ENCODE assay signal across 1 cellular context in genomic region chr2:96103388-96103705, GRCh38.
TF ChIP-seq lines count a peak whose summit lies in the region.

No MANE protein-coding gene starts in this region.

TF ChIP-seq in HepG2, 621 proteins besides CTCF, POLR2A, EP300 and RAD21:
- TF ChIP-seq TCF7 (IDR thresholded peaks at IDR 0.05; ENCODE audit: low read depth): no peak
- no peak for TF ChIP-seq ZNF264 (CRISPR knock-in tag; IDR thresholded peaks at IDR 0.05)
- TF ChIP-seq SKI (IDR thresholded peaks at IDR 0.05; ENCODE audit: partially characterized antibody): no peak
- TF ChIP-seq GLMP (CRISPR knock-in tag; IDR thresholded peaks at IDR 0.05; ENCODE audit: borderline replicate concordance): no peak
- no peak for TF ChIP-seq ZBED4 (CRISPR knock-in tag; IDR thresholded peaks at IDR 0.05; ENCODE audit: borderline replicate concordance)
- no peak for TF ChIP-seq ZNF850 (CRISPR knock-in tag; conservative IDR thresholded peaks at IDR 0.05)
- no peak for TF ChIP-seq ZNF251 (CRISPR knock-in tag; IDR thresholded peaks at IDR 0.05)
TF ChIP-seq in HepG2: peak in this region for 0.
